ENCODE assay signal across 8 cellular contexts in genomic region chrX:40093586-40093985, GRCh38. TPM values are rescaled to one million over a fixed set of nuclear protein-coding genes. Genes with fewer than 3 reads are reported as not detected.
DNase-seq lines count a peak whose midpoint lies in the region; ATAC-seq and TF ChIP-seq lines count a peak whose summit lies in the region.

No MANE protein-coding gene starts in this region.

- peak overlapping the region; percentile 55 for H3K4me3 ChIP-seq in astrocyte of the spinal cord (ENCODE audit: low read depth, low read length)
- no peak overlapping the region for H3K4me3 ChIP-seq in mesendoderm (ENCODE audit: low read length)

- no peaks in the 10 kb centered on the region for H3K27me3 ChIP-seq in mesendoderm (ENCODE audit: insufficient read depth, low read length, poor library complexity)

- no peak overlapping the region for H4K8ac ChIP-seq in mesendoderm (ENCODE audit: low read depth, low read length)

- ATAC-seq in stimulated activated naive CD8-positive, alpha-beta T cell treated with anti-CD3 and anti-CD28 coated beads, Interleukin-15, Interleukin-2, amounts not matched to agents 100 U/mL and 50 U/mL, for 24 hours, result no peak
- no peak for ATAC-seq in HG03159 (IDR thresholded peaks at IDR 0.05; ENCODE audit: unreplicated experiment)

- H4K5ac ChIP-seq in mesendoderm (ENCODE audit: low read length), result no peak overlapping the region

- H3K36me3 Mint-ChIP-seq in stimulated activated naive CD8-positive, alpha-beta T cell treated with anti-CD3 and anti-CD28 coated beads, Interleukin-15, Interleukin-2, amounts not matched to agents 100 ng/mL and 50 ng/mL, for 24 hours (ENCODE audit: low read depth), result peaks cover 4% of the 10 kb centered on the region

- no peaks in the 10 kb centered on the region for H3K27me3 Mint-ChIP-seq in stimulated activated naive CD8-positive, alpha-beta T cell treated with anti-CD3 and anti-CD28 coated beads, Interleukin-15, Interleukin-2, amounts not matched to agents 100 ng/mL and 50 ng/mL, for 24 hours

- H3K9ac ChIP-seq in mesendoderm (ENCODE audit: low read length), result peak overlapping the region; percentile 75

- no peak for TF ChIP-seq CTCF in astrocyte of the spinal cord (IDR thresholded peaks at IDR 0.05; ENCODE audit: low read depth, low read length)

- no peak overlapping the region for H2BK5ac ChIP-seq in mesendoderm (ENCODE audit: low read length)

- H2AK5ac ChIP-seq in mesendoderm (ENCODE audit: low read length), result no peak overlapping the region

- H3K36me3 ChIP-seq in mesendoderm (ENCODE audit: control insufficient read depth, insufficient read depth, low read length), result no peaks in the 10 kb centered on the region

- no CpG with 5 or more reads among the region's 10 CpGs for WGBS in mesendoderm (ENCODE audit: extremely low coverage, insufficient coverage, low lambda C conversion rate)

- H3K27ac Mint-ChIP-seq in stimulated activated naive CD8-positive, alpha-beta T cell treated with anti-CD3 and anti-CD28 coated beads, Interleukin-15, Interleukin-2, amounts not matched to agents 100 ng/mL and 50 ng/mL, for 24 hours, result no peak overlapping the region

- in situ Hi-C loops in astrocyte of the spinal cord (cut with HindIII; ENCODE audit: low sequenced_read_pairs), result no loop called here

- H3K4me1 Mint-ChIP-seq in stimulated activated naive CD8-positive, alpha-beta T cell treated with anti-CD3 and anti-CD28 coated beads, Interleukin-15, Interleukin-2, amounts not matched to agents 100 ng/mL and 50 ng/mL, for 24 hours (ENCODE audit: low read depth), result peaks cover 46% of the 10 kb centered on the region

- no peak overlapping the region for H3K27ac ChIP-seq in mesendoderm (ENCODE audit: low read depth, low read length)

- H3K4me1 ChIP-seq in mesendoderm (ENCODE audit: control insufficient read depth, low read depth, low read length), result peaks cover 3% of the 10 kb centered on the region

- H3K79me1 ChIP-seq in mesendoderm (ENCODE audit: low read length), result no peaks in the 10 kb centered on the region

- no peaks in the 10 kb centered on the region for H3K9me3 Mint-ChIP-seq in stimulated activated naive CD8-positive, alpha-beta T cell treated with anti-CD3 and anti-CD28 coated beads, Interleukin-15, Interleukin-2, amounts not matched to agents 100 ng/mL and 50 ng/mL, for 24 hours

- peak overlapping the region; percentile 3 for H3K4ac ChIP-seq in mesendoderm (ENCODE audit: low read depth, low read length)

- H3K4me2 ChIP-seq in mesendoderm (ENCODE audit: low read length), result peak overlapping the region; percentile 9

- H2BK120ac ChIP-seq in mesendoderm (ENCODE audit: low read depth, low read length), result peak overlapping the region; percentile 88

- H2BK15ac ChIP-seq in mesendoderm (replicated peaks; ENCODE audit: low read depth), result no peak overlapping the region

- H3K56ac ChIP-seq in mesendoderm (ENCODE audit: low read length), result peak overlapping the region; percentile 80

- no peak overlapping the region for H3K23ac ChIP-seq in mesendoderm (ENCODE audit: low read length)

- peak overlapping the region; percentile 52 for H3K18ac ChIP-seq in mesendoderm (ENCODE audit: low read length)

- no peak for DNase-seq in stimulated activated naive CD8-positive, alpha-beta T cell treated with anti-CD3 and anti-CD28 coated beads, Interleukin-15, Interleukin-2, amounts not matched to agents 100 U/mL and 50 U/mL, for 24 hours
- no peak for DNase-seq in astrocyte of the spinal cord (ENCODE audit: low read depth, low spot score)
- DNase-seq in mesendoderm, result no peak
- DNase-seq in ecto neural progenitor cell (ENCODE audit: low spot score), result no peak
- DNase-seq in NCI-H1092 (lab: John Stamatoyannopoulos, UW), result no peak
- DNase-seq in GM03348 (ENCODE audit: low spot score), result no peak

- H3K79me2 ChIP-seq in mesendoderm (ENCODE audit: control insufficient read depth, insufficient read depth, low read length), result peaks cover 44% of the 10 kb centered on the region

- peak overlapping the region; percentile 91 for H3K4me3 Mint-ChIP-seq in stimulated activated naive CD8-positive, alpha-beta T cell treated with anti-CD3 and anti-CD28 coated beads, Interleukin-15, Interleukin-2, amounts not matched to agents 100 ng/mL and 50 ng/mL, for 24 hours

RNA-seq across cellular contexts. Expression of gene BCOR, which starts 4.2 kb away (rescaled TPM):
- polyA plus RNA-seq in mesendoderm (2013, experiment 1 of 2), result 14.6 TPM
- polyA plus RNA-seq in mesendoderm (2013, experiment 2 of 2), result 14.9 TPM
